ENCODE assay signal across 38 cellular contexts in the genomic region with DNA sequence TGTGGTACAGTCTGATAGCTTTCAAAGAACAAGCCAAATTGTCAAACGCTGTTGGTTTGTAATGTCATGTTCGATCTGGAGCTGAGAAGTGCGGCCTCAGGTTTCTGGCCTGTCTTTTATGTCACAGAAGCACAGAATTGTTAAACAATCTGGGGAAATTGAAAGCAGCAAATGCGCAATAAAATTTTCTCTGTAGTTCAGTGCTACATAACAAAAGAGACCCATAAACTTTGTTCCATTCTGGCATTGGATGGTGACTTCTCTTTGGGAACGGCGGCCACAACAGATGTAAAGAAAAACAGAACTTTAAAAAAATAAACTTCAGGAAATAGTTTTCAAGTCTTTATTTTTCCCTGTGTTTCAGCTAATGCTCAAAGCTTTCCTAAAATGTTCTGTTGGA.
"Had no signal": no experiment of that assay in that cellular context is flagged by ENCODE, and none has a peak within 500 bp of the region (broad histone marks: within the 10 kb centered on the region; RNA-seq: fewer than 3 reads in every experiment).

No MANE protein-coding gene starts in this region.

- ATAC-seq: activated CD4-positive, CD25-positive, alpha-beta regulatory T cell treated with anti-CD3 and anti-CD28 coated beads, Interleukin-2, amount 50 U/mL, for 24 hours; activated CD8-positive, alpha-beta memory T cell treated with anti-CD3 and anti-CD28 coated beads, Interleukin-2, amount 10 ng/mL, durations not matched to agents 7 days and 5 days; activated CD8-positive, alpha-beta T cell treated with anti-CD3 and anti-CD28 coated beads, Interleukin-2, amount 10 ng/mL, durations not matched to agents 7 days and 5 days; activated naive CD8-positive, alpha-beta T cell treated with anti-CD3 and anti-CD28 coated beads, Interleukin-2, amount 50 U/mL, for 24 hours; body of pancreas; effector memory CD8-positive, alpha-beta T cell; foreskin keratinocyte; gastrocnemius medialis; T-helper 17 cell had no signal

- H3K4me3 Mint-ChIP-seq: activated B cell treated with CpG ODN at 0.5 μM for 24 hours; activated CD4-positive, alpha-beta memory T cell treated with anti-CD3 and anti-CD28 coated beads for 36 hours; activated CD8-positive, alpha-beta memory T cell treated with anti-CD3 and anti-CD28 coated beads, Interleukin-2, amount 10 ng/mL, durations not matched to agents 7 days and 5 days; activated CD8-positive, alpha-beta T cell treated with anti-CD3 and anti-CD28 coated beads, Interleukin-2, amount 10 ng/mL, durations not matched to agents 7 days and 5 days; activated naive CD4-positive, alpha-beta T cell treated with anti-CD3 and anti-CD28 coated beads for 36 hours; activated naive CD4-positive, alpha-beta T cell treated with anti-CD3 and anti-CD28 coated beads, Interleukin-2, amount 50 U/mL, for 24 hours; activated naive CD8-positive, alpha-beta T cell treated with anti-CD3 and anti-CD28 coated beads for 36 hours; activated naive CD8-positive, alpha-beta T cell treated with anti-CD3 and anti-CD28 coated beads, Interleukin-2, amount 50 U/mL, for 24 hours; activated T-helper 1 cell treated with anti-CD3 and anti-CD28 coated beads, Interleukin-12 subunit alpha, Interleukin-12 subunit beta, Interleukin-2, Interleukin-4 antibody, amounts not matched to agents 30 ng/mL and 10 ng/mL and 1 ng/mL, durations not matched to agents 14 hours and 24 hours and 36 hours; dendritic cell treated with granulocyte-macrophage colony-stimulating factor and Interleukin-4, amounts not matched to agents 40 ng/mL and 50 ng/mL, for 4 days; effector memory CD8-positive, alpha-beta T cell; T-helper 17 cell; T-helper 2 cell treated with Interferon-gamma antibody and Interleukin-4, amounts not matched to agents 5 μg/mL and 100 μg/mL, for 36 hours had no signal

- H3K27ac Mint-ChIP-seq: activated B cell treated with CpG ODN at 0.5 μM for 24 hours; activated CD4-positive, alpha-beta memory T cell treated with anti-CD3 and anti-CD28 coated beads for 36 hours; activated CD8-positive, alpha-beta memory T cell treated with anti-CD3 and anti-CD28 coated beads, Interleukin-2, amount 10 ng/mL, durations not matched to agents 7 days and 5 days; activated CD8-positive, alpha-beta T cell treated with anti-CD3 and anti-CD28 coated beads, Interleukin-2, amount 10 ng/mL, durations not matched to agents 7 days and 5 days; activated naive CD4-positive, alpha-beta T cell treated with anti-CD3 and anti-CD28 coated beads for 36 hours; activated naive CD4-positive, alpha-beta T cell treated with anti-CD3 and anti-CD28 coated beads, Interleukin-2, amount 50 U/mL, for 24 hours; activated naive CD8-positive, alpha-beta T cell treated with anti-CD3 and anti-CD28 coated beads for 36 hours; activated naive CD8-positive, alpha-beta T cell treated with anti-CD3 and anti-CD28 coated beads, Interleukin-2, amount 50 U/mL, for 24 hours; activated T-helper 1 cell treated with anti-CD3 and anti-CD28 coated beads, Interleukin-12 subunit alpha, Interleukin-12 subunit beta, Interleukin-2, Interleukin-4 antibody, amounts not matched to agents 30 ng/mL and 10 ng/mL and 1 ng/mL, durations not matched to agents 14 hours and 24 hours and 36 hours; activated T-helper 2 cell treated with anti-CD3 and anti-CD28 coated beads, Interferon-gamma antibody, Interleukin-2, Interleukin-4, amounts not matched to agents 10 μg/mL and 5 μg/mL and 100 μg/mL, durations not matched to agents 14 hours and 24 hours and 36 hours; dendritic cell treated with granulocyte-macrophage colony-stimulating factor and Interleukin-4, amounts not matched to agents 40 ng/mL and 50 ng/mL, for 4 days; effector memory CD8-positive, alpha-beta T cell; T-helper 17 cell; T-helper 2 cell treated with Interferon-gamma antibody and Interleukin-4, amounts not matched to agents 5 μg/mL and 100 μg/mL, for 36 hours had no signal

- H3K36me3 ChIP-seq: adrenal gland, breast epithelium, cardiac muscle cell, esophagus muscularis mucosa, gastrocnemius medialis, WERI-Rb-1 had no signal

- H3K9me3 ChIP-seq: body of pancreas, gastrocnemius medialis had no signal

- DNase-seq: activated B cell treated with CpG ODN at 0.5 μM for 24 hours; activated CD4-positive, alpha-beta memory T cell treated with anti-CD3 and anti-CD28 coated beads for 36 hours; activated CD4-positive, alpha-beta T cell treated with anti-CD3 and anti-CD28 coated beads for 48 hours; activated CD8-positive, alpha-beta memory T cell treated with anti-CD3 and anti-CD28 coated beads, Interleukin-2, amount 10 ng/mL, durations not matched to agents 7 days and 5 days; activated CD8-positive, alpha-beta memory T cell treated with anti-CD3 and anti-CD28 coated beads, Interleukin-2, amount 50 U/mL, for 4 hours; activated CD8-positive, alpha-beta T cell treated with anti-CD3 and anti-CD28 coated beads, Interleukin-2, amount 10 ng/mL, durations not matched to agents 7 days and 5 days; activated effector memory CD4-positive, alpha-beta T cell treated with anti-CD3 and anti-CD28 coated beads, Interleukin-2, amount 50 U/mL, for 16 hours; activated naive CD4-positive, alpha-beta T cell treated with anti-CD3 and anti-CD28 coated beads for 36 hours; activated naive CD8-positive, alpha-beta T cell treated with anti-CD3 and anti-CD28 coated beads for 36 hours; activated naive CD8-positive, alpha-beta T cell treated with anti-CD3 and anti-CD28 coated beads, Interleukin-2, amount 50 U/mL, for 24 hours; activated T-cell treated with anti-CD3 and anti-CD28 coated beads, Interleukin-2, amount 50 U/mL, for 1 hour; activated T-cell treated with anti-CD3 and anti-CD28 coated beads, Interleukin-2, amount 50 U/mL, for 48 hours; adrenal gland; amygdala; aorta; body of pancreas; central memory CD4-positive, alpha-beta T cell; cerebellar nuclear complex; effector CD4-positive, alpha-beta T cell; effector memory CD8-positive, alpha-beta T cell; erythroblast; foreskin keratinocyte; gastrocnemius medialis; glutamatergic neuron; T-helper 1 cell; T-helper 17 cell; T1000; WERI-Rb-1 had no signal

- H3K4me3 ChIP-seq: adrenal gland, body of pancreas, breast epithelium, cardiac muscle cell, coronary artery, esophagus muscularis mucosa, gastrocnemius medialis had no signal

- H3K27me3 Mint-ChIP-seq: activated B cell treated with CpG ODN at 0.5 μM for 24 hours; activated CD8-positive, alpha-beta memory T cell treated with anti-CD3 and anti-CD28 coated beads, Interleukin-2, amount 10 ng/mL, durations not matched to agents 7 days and 5 days; activated naive CD4-positive, alpha-beta T cell treated with anti-CD3 and anti-CD28 coated beads, Interleukin-2, amount 50 U/mL, for 24 hours; activated naive CD8-positive, alpha-beta T cell treated with anti-CD3 and anti-CD28 coated beads for 36 hours; activated naive CD8-positive, alpha-beta T cell treated with anti-CD3 and anti-CD28 coated beads, Interleukin-2, amount 50 U/mL, for 24 hours; dendritic cell treated with granulocyte-macrophage colony-stimulating factor and Interleukin-4, amounts not matched to agents 40 ng/mL and 50 ng/mL, for 4 days; effector memory CD8-positive, alpha-beta T cell; T-helper 17 cell had no signal

- H3K4me1 Mint-ChIP-seq: activated CD8-positive, alpha-beta memory T cell treated with anti-CD3 and anti-CD28 coated beads, Interleukin-2, amount 10 ng/mL, durations not matched to agents 7 days and 5 days; activated naive CD4-positive, alpha-beta T cell treated with anti-CD3 and anti-CD28 coated beads, Interleukin-2, amount 50 U/mL, for 24 hours; activated naive CD8-positive, alpha-beta T cell treated with anti-CD3 and anti-CD28 coated beads for 36 hours; activated naive CD8-positive, alpha-beta T cell treated with anti-CD3 and anti-CD28 coated beads, Interleukin-2, amount 50 U/mL, for 24 hours; T-helper 17 cell had no signal

- H3K27me3 ChIP-seq: adrenal gland, body of pancreas, breast epithelium, cardiac muscle cell, esophagus muscularis mucosa, foreskin keratinocyte, gastrocnemius medialis had no signal

- H3K36me3 Mint-ChIP-seq: activated CD4-positive, alpha-beta memory T cell treated with anti-CD3 and anti-CD28 coated beads for 36 hours; activated CD8-positive, alpha-beta memory T cell treated with anti-CD3 and anti-CD28 coated beads, Interleukin-2, amount 10 ng/mL, durations not matched to agents 7 days and 5 days; activated naive CD4-positive, alpha-beta T cell treated with anti-CD3 and anti-CD28 coated beads, Interleukin-2, amount 50 U/mL, for 24 hours; activated naive CD8-positive, alpha-beta T cell treated with anti-CD3 and anti-CD28 coated beads for 36 hours had no signal

- H3K4me1 ChIP-seq: adrenal gland, body of pancreas, breast epithelium, esophagus muscularis mucosa, foreskin keratinocyte, gastrocnemius medialis had no signal
